In genomic region chr6:14144678-14145113, GRCh38 we compare ENCODE assay signal across 8 cellular contexts. TPM values are rescaled to one million over a fixed set of nuclear protein-coding genes. Genes with fewer than 3 reads are reported as not detected.
DNase-seq lines count a peak whose midpoint lies in the region; ATAC-seq lines count a peak whose summit lies in the region.

No MANE protein-coding gene starts in this region.

- no peak overlapping the region for H3K4me3 Mint-ChIP-seq in central memory CD8-positive, alpha-beta T cell

- peak; percentile 3 for DNase-seq in NCI-H345 (lab: John Stamatoyannopoulos, UW)
- no peak for DNase-seq in NCI-H345 treated with DMSO at 0.1 percent for 48 hours (lab: John Stamatoyannopoulos, UW; ENCODE audit: unreplicated experiment)
- peak; percentile 26 for DNase-seq in NCI-H226
- peak; percentile 79 for DNase-seq in activated CD4-positive, CD25-positive, alpha-beta regulatory T cell treated with anti-CD3 and anti-CD28 coated beads, Interleukin-2, amount 50 U/mL, for 72 hours
- DNase-seq in central memory CD8-positive, alpha-beta T cell (ENCODE audit: low spot score in 2 of 2) = peak; percentile 46 to 71
- DNase-seq in left colon = peak; percentile 46 to 57
- DNase-seq in stimulated activated CD4-positive, alpha-beta T cell treated with anti-CD3 and anti-CD28 coated beads, TNF-alpha, amount 100 ng/mL, for 24 hours (ENCODE audit: low read depth in 3 of 3) = peak; percentile 60 to 69 (median 61)

- peaks cover 6% of the 10 kb centered on the region for H3K4me1 Mint-ChIP-seq in central memory CD8-positive, alpha-beta T cell

- no peaks in the 10 kb centered on the region for H3K36me3 Mint-ChIP-seq in central memory CD8-positive, alpha-beta T cell (ENCODE audit: insufficient read depth)

- H3K27ac Mint-ChIP-seq in central memory CD8-positive, alpha-beta T cell (ENCODE audit: low read depth) = peak overlapping the region; percentile 65

- H3K27me3 Mint-ChIP-seq in central memory CD8-positive, alpha-beta T cell = no peaks in the 10 kb centered on the region

- peak; percentile 77 for ATAC-seq in HG03066 (IDR thresholded peaks at IDR 0.05; ENCODE audit: low read depth, unreplicated experiment)
- peak; percentile 70 for ATAC-seq in central memory CD8-positive, alpha-beta T cell (replicated peaks; ENCODE audit: extremely low read depth, poor library complexity, severe bottlenecking)
- peak; percentile 82 for ATAC-seq in left colon

- H3K9me3 Mint-ChIP-seq in central memory CD8-positive, alpha-beta T cell = no peaks in the 10 kb centered on the region

- intact Hi-C loops in left colon (cut with DNase I, micrococcal nuclease) = loop anchor here in 1 of 2 donors (5.0 kb wide), 1 partner anchor 237 kb away; no protein-coding TSS in a partner anchor

RNA-seq across cellular contexts. Expression of gene CD83, which starts 27.1 kb away (rescaled TPM):
- 1 to 10 TPM; 1.3 to 2.6 TPM for total RNA-seq in left colon
